9 cellular contexts compared by ENCODE assay signal in genomic region chr9:90773593-90773992, GRCh38. TPM values are rescaled to one million over a fixed set of nuclear protein-coding genes. Genes with fewer than 3 reads are reported as not detected.
DNase-seq lines count a peak whose midpoint lies in the region; TF ChIP-seq lines count a peak whose summit lies in the region.
"Had no signal": no experiment of that assay in that cellular context is flagged by ENCODE, and none has a peak within 500 bp of the region (broad histone marks: within the 10 kb centered on the region; RNA-seq: fewer than 3 reads in every experiment).

No MANE protein-coding gene starts in this region.

- CTCF ChIA-PET in AG04450 (lab: Charles Lee) = no interaction called here

- no peaks in the 10 kb centered on the region; the same call in 1 of the 2 replicates for H3K9me3 ChIP-seq in AG04450 (ENCODE audit: control insufficient read depth, insufficient read depth, low read length)
- no peaks in the 10 kb centered on the region for H3K9me3 ChIP-seq in prostate gland

- H3K27ac ChIP-seq in AG04450 (ENCODE audit: low read depth, low read length) = no peak overlapping the region
- H3K27ac ChIP-seq in prostate gland = no peak overlapping the region

- 92% methylated on average over 1 of the region's 1 CpG for WGBS in prostate gland

- no peaks in the 10 kb centered on the region for H3K4me1 ChIP-seq in prostate gland (replicated peaks)

- no peaks in the 10 kb centered on the region for H3K36me3 ChIP-seq in prostate gland

- no peak for TF ChIP-seq POLR2A in prostate gland (IDR thresholded peaks at IDR 0.05)

- peak; percentile 41 for TF ChIP-seq CTCF in AG04450 (IDR thresholded peaks at IDR 0.05; ENCODE audit: low read depth, low read length)
- TF ChIP-seq CTCF in GM12874 (IDR thresholded peaks at IDR 0.05; ENCODE audit: insufficient read depth, low read depth, low read length) = peak; percentile 40; the same call in 1 of the 2 replicates
- peak in 2 of 4 experiments; percentile 27 to 34 for TF ChIP-seq CTCF in prostate gland (IDR thresholded peaks at IDR 0.05)

- H3K4me3 ChIP-seq in AG04450 (ENCODE audit: low read depth, low read length) (no peak overlapping the region), prostate gland (no peak overlapping the region)

- H3K27me3 ChIP-seq in AG04450 (ENCODE audit: control insufficient read depth, insufficient read depth, low read length) (no peaks in the 10 kb centered on the region), prostate gland (replicated peaks; ENCODE audit: insufficient read depth) (no peaks in the 10 kb centered on the region)

- intact Hi-C loops in prostate gland (cut with DNase I) = no loop called here

- no peak for DNase-seq in AG04450 (ENCODE audit: low read depth, low spot score)
- peak; percentile 74 for DNase-seq in OCI-M1 (lab: John Stamatoyannopoulos, UW)
- peak; percentile 64 for DNase-seq in iPS-NIHi7 (ENCODE audit: extremely low spot score)
- DNase-seq in amniotic stem cell (lab: John Stamatoyannopoulos, UW) = no peak
- no peak for DNase-seq in prostate gland (ENCODE audit: low spot score)
- DNase-seq in activated CD4-positive, alpha-beta T cell treated with anti-CD3 and anti-CD28 coated beads for 1 hour = no peak
- no peak for DNase-seq in stimulated activated CD4-positive, alpha-beta T cell treated with anti-CD3 and anti-CD28 coated beads, Interleukin-12 subunit alpha, Interleukin-12 subunit beta, amount 100 ng/mL, for 4 hours
- DNase-seq: stimulated activated CD4-positive, alpha-beta T cell treated with anti-CD3 and anti-CD28 coated beads, Interleukin-2, amount 100 ng/mL, for 24 hours had no signal

- POLR2A ChIA-PET in AG04450 (lab: Yijun Ruan, JAX) = no interaction called here

RNA-seq across cellular contexts. Expression of gene SYK, which starts 28.0 kb away (rescaled TPM):
- not detected in 2 replicates for polyA plus RNA-seq in AG04450 (2011; rRNA removed)
- not detected in 2 replicates for polyA minus RNA-seq in AG04450 (2011; rRNA and poly(A)+ RNA removed)
- 10 to 100 TPM in 1 of 2 donors, 1 to 10 TPM in 1; 4.5 to 43.6 TPM for total RNA-seq in prostate gland

Comparison
In these comparisons a context has a peak if more than half of its experiments do, and no peak if none do; other contexts are left out.
1. DNase-seq: peak in OCI-M1 (single experiment) and iPS-NIHi7 (single experiment); none in AG04450 (single experiment), amniotic stem cell (single experiment), prostate gland (single experiment), activated CD4-positive, alpha-beta T cell treated with anti-CD3 and anti-CD28 coated beads for 1 hour (single experiment) and stimulated activated CD4-positive, alpha-beta T cell treated with anti-CD3 and anti-CD28 coated beads, Interleukin-12 subunit alpha, Interleukin-12 subunit beta, amount 100 ng/mL, for 4 hours (single experiment).